Comparison of ENCODE assay signal across 30 cellular contexts in genomic region chr21:21397464-21397863, GRCh38.
"Had no signal": no experiment of that assay in that cellular context is flagged by ENCODE, and none has a peak within 500 bp of the region (broad histone marks: within the 10 kb centered on the region; RNA-seq: fewer than 3 reads in every experiment).

No MANE protein-coding gene starts in this region.

- H3K27ac ChIP-seq: brain microvascular endothelial cell, esophagus muscularis mucosa, foreskin keratinocyte, gastrocnemius medialis, WERI-Rb-1 had no signal

- H3K4me1 ChIP-seq: esophagus muscularis mucosa, foreskin keratinocyte, gastrocnemius medialis had no signal

- H3K27me3 ChIP-seq: brain microvascular endothelial cell, esophagus muscularis mucosa, foreskin keratinocyte, gastrocnemius medialis had no signal

- H3K9me3 ChIP-seq: gastrocnemius medialis had no signal

- H3K4me3 ChIP-seq: esophagus muscularis mucosa, gastrocnemius medialis had no signal

- H3K27ac Mint-ChIP-seq: activated B cell treated with CpG ODN at 0.5 μM for 24 hours; activated CD4-positive, alpha-beta memory T cell treated with anti-CD3 and anti-CD28 coated beads for 36 hours; activated CD8-positive, alpha-beta memory T cell treated with anti-CD3 and anti-CD28 coated beads, Interleukin-2, amount 10 ng/mL, durations not matched to agents 7 days and 5 days; activated CD8-positive, alpha-beta T cell treated with anti-CD3 and anti-CD28 coated beads, Interleukin-2, amount 10 ng/mL, durations not matched to agents 7 days and 5 days; activated naive CD8-positive, alpha-beta T cell; effector memory CD8-positive, alpha-beta T cell; T-helper 17 cell; T-helper 2 cell treated with Interferon-gamma antibody and Interleukin-4, amounts not matched to agents 5 μg/mL and 100 μg/mL, for 36 hours had no signal

- H3K27me3 Mint-ChIP-seq: activated B cell treated with CpG ODN at 0.5 μM for 24 hours; activated CD4-positive, alpha-beta memory T cell treated with anti-CD3 and anti-CD28 coated beads for 36 hours; activated CD8-positive, alpha-beta memory T cell treated with anti-CD3 and anti-CD28 coated beads, Interleukin-2, amount 10 ng/mL, durations not matched to agents 7 days and 5 days; activated naive CD8-positive, alpha-beta T cell; effector memory CD8-positive, alpha-beta T cell; T-helper 17 cell had no signal

- H3K36me3 ChIP-seq: brain microvascular endothelial cell, esophagus muscularis mucosa, gastrocnemius medialis, WERI-Rb-1 had no signal

- H3K4me1 Mint-ChIP-seq: activated B cell treated with CpG ODN at 0.5 μM for 24 hours; activated CD8-positive, alpha-beta memory T cell treated with anti-CD3 and anti-CD28 coated beads, Interleukin-2, amount 10 ng/mL, durations not matched to agents 7 days and 5 days; T-helper 17 cell had no signal

- ATAC-seq: activated CD4-positive, CD25-positive, alpha-beta regulatory T cell treated with anti-CD3 and anti-CD28 coated beads, Interleukin-2, amount 50 U/mL, for 24 hours; activated CD8-positive, alpha-beta memory T cell treated with anti-CD3 and anti-CD28 coated beads, Interleukin-2, amount 10 ng/mL, durations not matched to agents 7 days and 5 days; activated CD8-positive, alpha-beta T cell treated with anti-CD3 and anti-CD28 coated beads, Interleukin-2, amount 10 ng/mL, durations not matched to agents 7 days and 5 days; effector memory CD8-positive, alpha-beta T cell; foreskin keratinocyte; gastrocnemius medialis; T-helper 17 cell had no signal

- H3K36me3 Mint-ChIP-seq: activated CD4-positive, alpha-beta memory T cell treated with anti-CD3 and anti-CD28 coated beads for 36 hours; activated CD8-positive, alpha-beta memory T cell treated with anti-CD3 and anti-CD28 coated beads, Interleukin-2, amount 10 ng/mL, durations not matched to agents 7 days and 5 days; activated naive CD8-positive, alpha-beta T cell had no signal

- DNase-seq: activated B cell treated with CpG ODN at 0.5 μM for 24 hours; activated CD4-positive, alpha-beta memory T cell treated with anti-CD3 and anti-CD28 coated beads for 36 hours; activated CD4-positive, alpha-beta T cell treated with anti-CD3 and anti-CD28 coated beads for 48 hours; activated CD4-positive, alpha-beta T cell treated with anti-CD3 and anti-CD28 coated beads, Interleukin-2, amount 50 U/mL, for 1 hour; activated CD8-positive, alpha-beta memory T cell treated with anti-CD3 and anti-CD28 coated beads, Interleukin-2, amount 10 ng/mL, durations not matched to agents 7 days and 5 days; activated CD8-positive, alpha-beta memory T cell treated with anti-CD3 and anti-CD28 coated beads, Interleukin-2, amount 50 U/mL, for 4 hours; activated CD8-positive, alpha-beta T cell treated with anti-CD3 and anti-CD28 coated beads, Interleukin-2, amount 10 ng/mL, durations not matched to agents 7 days and 5 days; activated gamma-delta T cell treated with Interleukin-2 at 50 U/mL for 16 hours; activated naive CD4-positive, alpha-beta T cell treated with anti-CD3 and anti-CD28 coated beads, Interleukin-2, amount 50 U/mL, for 16 hours; activated naive CD4-positive, alpha-beta T cell treated with Interleukin-2 at 50 U/mL for 16 hours; activated T-cell treated with anti-CD3 and anti-CD28 coated beads, Interleukin-2, amount 50 U/mL, for 1 hour; activated T-cell treated with anti-CD3 and anti-CD28 coated beads, Interleukin-2, amount 50 U/mL, for 48 hours; amniotic stem cell; anterior cingulate cortex; brain microvascular endothelial cell; cortex of kidney; dermis blood vessel endothelial cell; effector CD4-positive, alpha-beta T cell; effector memory CD8-positive, alpha-beta T cell; foreskin keratinocyte; gastrocnemius medialis; glutamatergic neuron; T-helper 1 cell; T-helper 17 cell; T1000; WERI-Rb-1 had no signal

- H3K4me3 Mint-ChIP-seq: activated B cell treated with CpG ODN at 0.5 μM for 24 hours; activated CD4-positive, alpha-beta memory T cell treated with anti-CD3 and anti-CD28 coated beads for 36 hours; activated CD8-positive, alpha-beta memory T cell treated with anti-CD3 and anti-CD28 coated beads, Interleukin-2, amount 10 ng/mL, durations not matched to agents 7 days and 5 days; activated CD8-positive, alpha-beta T cell treated with anti-CD3 and anti-CD28 coated beads, Interleukin-2, amount 10 ng/mL, durations not matched to agents 7 days and 5 days; activated naive CD8-positive, alpha-beta T cell; effector memory CD8-positive, alpha-beta T cell; T-helper 17 cell; T-helper 2 cell treated with Interferon-gamma antibody and Interleukin-4, amounts not matched to agents 5 μg/mL and 100 μg/mL, for 36 hours had no signal
